Comparison of ENCODE assay signal across 20 cellular contexts in genomic region chr14:91854327-91854934, GRCh38. TPM values are rescaled to one million over a fixed set of nuclear protein-coding genes. Genes with fewer than 3 reads are reported as not detected.
DNase-seq lines count a peak whose midpoint lies in the region; ATAC-seq, FAIRE-seq and TF ChIP-seq lines count a peak whose summit lies in the region.
"Had no signal": no experiment of that assay in that cellular context is flagged by ENCODE, and none has a peak within 500 bp of the region (broad histone marks: within the 10 kb centered on the region; RNA-seq: fewer than 3 reads in every experiment).

No MANE protein-coding gene starts in this region.

- peaks cover 68% of the 10 kb centered on the region for H3K4me1 ChIP-seq in CD4-positive, alpha-beta memory T cell (ENCODE audit: insufficient read depth, low read length)
- H3K4me1 ChIP-seq in adipocyte (ENCODE audit: control insufficient read depth, insufficient read depth, low read length), result peaks cover 38% of the 10 kb centered on the region

- intact Hi-C loops in activated CD8-positive, alpha-beta T cell treated with anti-CD3 and anti-CD28 coated beads for 36 hours (cut with micrococcal nuclease), result no loop called here
- intact Hi-C loops in CD4-positive, alpha-beta memory T cell (cut with micrococcal nuclease), result no loop called here

- no peak overlapping the region for H3K27ac ChIP-seq in CD4-positive, alpha-beta memory T cell (ENCODE audit: low read depth, low read length)

- H3K4me3 Mint-ChIP-seq in activated CD8-positive, alpha-beta T cell treated with anti-CD3 and anti-CD28 coated beads for 36 hours, result no peak overlapping the region
- H3K4me3 Mint-ChIP-seq in activated CD8-positive, alpha-beta T cell treated with anti-CD3 and anti-CD28 coated beads, Interleukin-2, amount 10 ng/mL, durations not matched to agents 7 days and 5 days, result no peak overlapping the region
- H3K4me3 Mint-ChIP-seq in CD4-positive, alpha-beta memory T cell, result peak overlapping the region in 6 of 8 donors; percentile 27 to 77 (median 60)
- H3K4me3 Mint-ChIP-seq in nephron progenitor cell (no peak overlapping the region), type B pancreatic cell (no peak overlapping the region)

- no peaks in the 10 kb centered on the region for H3K9me3 Mint-ChIP-seq in activated CD8-positive, alpha-beta T cell treated with anti-CD3 and anti-CD28 coated beads for 36 hours
- H3K9me3 Mint-ChIP-seq in activated CD8-positive, alpha-beta T cell treated with anti-CD3 and anti-CD28 coated beads, Interleukin-2, amount 10 ng/mL, durations not matched to agents 7 days and 5 days (ENCODE audit: insufficient read depth), result no peaks in the 10 kb centered on the region
- H3K9me3 Mint-ChIP-seq in CD4-positive, alpha-beta memory T cell, result no peaks in the 10 kb centered on the region
- H3K9me3 Mint-ChIP-seq in nephron progenitor cell, result no peaks in the 10 kb centered on the region
- no peaks in the 10 kb centered on the region for H3K9me3 Mint-ChIP-seq in type B pancreatic cell

- POLR2A ChIA-PET in activated CD8-positive, alpha-beta T cell treated with anti-CD3 and anti-CD28 coated beads for 36 hours (lab: Charles Lee), result interaction anchor here (0.7 to 1.0 kb wide), 2 partner anchors 18 to 185 kb away, joined by 3 to 4 read pairs; partner anchors contain the start of gene TRIP11
- POLR2A ChIA-PET in activated CD8-positive, alpha-beta T cell treated with anti-CD3 and anti-CD28 coated beads, Interleukin-2, amount 10 ng/mL, durations not matched to agents 7 days and 5 days (lab: Charles Lee), result interaction anchor here (0.5 to 1.5 kb wide), 2 partner anchors 15 to 438 kb away, joined by 3 to 4 read pairs; no protein-coding TSS in a partner anchor
- POLR2A ChIA-PET in CD4-positive, alpha-beta memory T cell (lab: Charles Lee; ENCODE audit: partially characterized antibody), result interaction anchor here (0.9 to 9.0 kb wide), 7 partner anchors 9 to 57 kb away, joined by 3 to 99 read pairs (median 7); partner anchors contain the start of gene TC2N

- H3K27me3 ChIP-seq in CD4-positive, alpha-beta memory T cell (ENCODE audit: insufficient read depth, low read length), result no peaks in the 10 kb centered on the region
- H3K27me3 ChIP-seq in adipocyte (replicated peaks; ENCODE audit: control insufficient read depth, insufficient read depth, low read length), result no peaks in the 10 kb centered on the region

- H3K9ac ChIP-seq in adipocyte (ENCODE audit: low read length), result peak overlapping the region; percentile 14

- TF ChIP-seq CTCF in activated CD8-positive, alpha-beta T cell treated with anti-CD3 and anti-CD28 coated beads for 36 hours (IDR thresholded peaks at IDR 0.05), result no peak
- no peak for TF ChIP-seq CTCF in nephron progenitor cell (IDR thresholded peaks at IDR 0.05)
- no peak for TF ChIP-seq CTCF in type B pancreatic cell (conservative IDR thresholded peaks at IDR 0.05)

- no peaks in the 10 kb centered on the region for H3K9me3 ChIP-seq in CD4-positive, alpha-beta memory T cell (ENCODE audit: control insufficient read depth in 1 of 2, low read length in 2 of 2)
- H3K9me3 ChIP-seq in adipocyte (ENCODE audit: control insufficient read depth, low read length), result no peaks in the 10 kb centered on the region

- H3K4me3 ChIP-seq in CD4-positive, alpha-beta memory T cell (ENCODE audit: low read length in 2 of 2), result no peak overlapping the region
- no peak overlapping the region for H3K4me3 ChIP-seq in adipocyte (ENCODE audit: low read length)
- H3K4me3 ChIP-seq: lung had no signal

- H3K36me3 ChIP-seq in CD4-positive, alpha-beta memory T cell (ENCODE audit: insufficient read depth, low read length), result peaks cover 44% of the 10 kb centered on the region
- H3K36me3 ChIP-seq in adipocyte (ENCODE audit: control insufficient read depth, insufficient read depth, low read length, severe bottlenecking), result no peaks in the 10 kb centered on the region

- no peak for DNase-seq in activated CD8-positive, alpha-beta T cell treated with anti-CD3 and anti-CD28 coated beads for 36 hours
- DNase-seq in activated CD8-positive, alpha-beta T cell treated with anti-CD3 and anti-CD28 coated beads, Interleukin-2, amount 10 ng/mL, durations not matched to agents 7 days and 5 days, result no peak
- no peak for DNase-seq in CD4-positive, alpha-beta memory T cell
- DNase-seq in adipocyte (ENCODE audit: low read depth) (no peak), nephron progenitor cell (no peak), urothelium cell line (ENCODE audit: low spot score) (no peak), NCI-H82 (lab: John Stamatoyannopoulos, UW) (no peak), type B pancreatic cell (ENCODE audit: extremely low spot score, unreplicated experiment) (no peak)
- DNase-seq: activated CD8-positive, alpha-beta memory T cell treated with anti-CD3 and anti-CD28 coated beads, Interleukin-2, amount 50 U/mL, for 48 hours; activated gamma-delta T cell treated with Interleukin-2 at 50 U/mL for 16 hours; anterior cingulate cortex; foreskin melanocyte; Kasumi-1; NCI-H1694; occipital lobe; stimulated activated CD4-positive, alpha-beta T cell treated with anti-CD3 and anti-CD28 coated beads, Interleukin-12 subunit alpha, Interleukin-12 subunit beta, amount 100 ng/mL, for 4 hours; stimulated activated CD4-positive, alpha-beta T cell treated with anti-CD3 and anti-CD28 coated beads, Interleukin-4, amount 100 ng/mL, for 4 hours had no signal

- CTCF ChIA-PET in activated CD8-positive, alpha-beta T cell treated with anti-CD3 and anti-CD28 coated beads for 36 hours (lab: Charles Lee), result interaction anchor here (0.9 to 2.5 kb wide), 5 partner anchors 9 to 39 kb away, joined by 3 to 9 read pairs (median 4); no protein-coding TSS in a partner anchor
- CTCF ChIA-PET in activated CD8-positive, alpha-beta T cell treated with anti-CD3 and anti-CD28 coated beads, Interleukin-2, amount 10 ng/mL, durations not matched to agents 7 days and 5 days (lab: Charles Lee), result interaction anchor here (1.1 to 1.5 kb wide), 2 partner anchors 9 to 11 kb away, joined by 3 to 5 read pairs; no protein-coding TSS in a partner anchor
- CTCF ChIA-PET in CD4-positive, alpha-beta memory T cell (lab: Charles Lee; ENCODE audit: partially characterized antibody), result interaction anchor here (1.4 to 3.5 kb wide), 3 partner anchors 13 to 57 kb away, joined by 3 to 13 read pairs (median 9); partner anchors contain the start of gene TC2N

- no peak for ATAC-seq in activated CD8-positive, alpha-beta T cell treated with anti-CD3 and anti-CD28 coated beads for 36 hours
- ATAC-seq in activated CD8-positive, alpha-beta T cell treated with anti-CD3 and anti-CD28 coated beads, Interleukin-2, amount 10 ng/mL, durations not matched to agents 7 days and 5 days, result no peak

- peaks cover 62% of the 10 kb centered on the region for H3K4me1 Mint-ChIP-seq in activated CD8-positive, alpha-beta T cell treated with anti-CD3 and anti-CD28 coated beads for 36 hours (ENCODE audit: low read depth)
- peaks cover 45% of the 10 kb centered on the region for H3K4me1 Mint-ChIP-seq in activated CD8-positive, alpha-beta T cell treated with anti-CD3 and anti-CD28 coated beads, Interleukin-2, amount 10 ng/mL, durations not matched to agents 7 days and 5 days (ENCODE audit: low read depth)
- H3K4me1 Mint-ChIP-seq in CD4-positive, alpha-beta memory T cell, result peaks cover 61 to 90% (median 80%) of the 10 kb centered on the region in 4 donors
- H3K4me1 Mint-ChIP-seq in nephron progenitor cell (peaks cover 14% of the 10 kb centered on the region), type B pancreatic cell (ENCODE audit: unreplicated experiment) (peaks cover 7% of the 10 kb centered on the region)

- no peaks in the 10 kb centered on the region for H3K27me3 Mint-ChIP-seq in activated CD8-positive, alpha-beta T cell treated with anti-CD3 and anti-CD28 coated beads for 36 hours
- H3K27me3 Mint-ChIP-seq in activated CD8-positive, alpha-beta T cell treated with anti-CD3 and anti-CD28 coated beads, Interleukin-2, amount 10 ng/mL, durations not matched to agents 7 days and 5 days (ENCODE audit: low read depth), result no peaks in the 10 kb centered on the region
- no peaks in the 10 kb centered on the region for H3K27me3 Mint-ChIP-seq in CD4-positive, alpha-beta memory T cell
- H3K27me3 Mint-ChIP-seq in nephron progenitor cell (ENCODE audit: low read depth, poor library complexity) (peaks cover 12% of the 10 kb centered on the region), type B pancreatic cell (peaks cover 9% of the 10 kb centered on the region)

- H3K36me3 Mint-ChIP-seq in activated CD8-positive, alpha-beta T cell treated with anti-CD3 and anti-CD28 coated beads for 36 hours (ENCODE audit: low read depth), result peaks cover 3% of the 10 kb centered on the region
- H3K36me3 Mint-ChIP-seq in activated CD8-positive, alpha-beta T cell treated with anti-CD3 and anti-CD28 coated beads, Interleukin-2, amount 10 ng/mL, durations not matched to agents 7 days and 5 days (ENCODE audit: low read depth), result peaks cover 66% of the 10 kb centered on the region
- H3K36me3 Mint-ChIP-seq in CD4-positive, alpha-beta memory T cell, result peaks cover 63 to 71% of the 10 kb centered on the region in 2 donors
- H3K36me3 Mint-ChIP-seq in nephron progenitor cell (ENCODE audit: low read depth), result no peaks in the 10 kb centered on the region
- H3K36me3 Mint-ChIP-seq in type B pancreatic cell, result no peaks in the 10 kb centered on the region

- H3K27ac Mint-ChIP-seq in activated CD8-positive, alpha-beta T cell treated with anti-CD3 and anti-CD28 coated beads for 36 hours, result peak overlapping the region; percentile 21
- no peak overlapping the region for H3K27ac Mint-ChIP-seq in activated CD8-positive, alpha-beta T cell treated with anti-CD3 and anti-CD28 coated beads, Interleukin-2, amount 10 ng/mL, durations not matched to agents 7 days and 5 days
- peak overlapping the region; percentile 65 to 91 (median 86) for H3K27ac Mint-ChIP-seq in CD4-positive, alpha-beta memory T cell
- H3K27ac Mint-ChIP-seq in nephron progenitor cell (peak overlapping the region; percentile 86), type B pancreatic cell (no peak overlapping the region)

- FAIRE-seq in urothelium cell line (lab: Jason Lieb, UNC), result no peak
- FAIRE-seq: islet of Langerhans, TTC549 had no signal

RNA-seq across cellular contexts. Expression of gene TC2N, which starts 12.9 kb away (rescaled TPM):
- 10 to 100 TPM; 28.5 to 32.5 TPM for total RNA-seq in activated CD8-positive, alpha-beta T cell treated with anti-CD3 and anti-CD28 coated beads for 36 hours
- total RNA-seq in activated CD8-positive, alpha-beta T cell treated with anti-CD3 and anti-CD28 coated beads, Interleukin-2, amount 10 ng/mL, durations not matched to agents 7 days and 5 days, result 100 to 1,000 TPM; 119 to 120 TPM
- 100 to 1,000 TPM; 320 to 325 TPM for total RNA-seq in CD4-positive, alpha-beta memory T cell
- polyA plus RNA-seq in CD4-positive, alpha-beta memory T cell, result 100 to 1,000 TPM; 234 to 261 TPM
- total RNA-seq in type B pancreatic cell (ENCODE audit: low replicate concordance), result 19.4 and 42.2 TPM in 2 replicates

Comparison
In these comparisons a context has a peak if more than half of its experiments do, and no peak if none do; other contexts are left out.
1. H3K27ac Mint-ChIP-seq: peak in activated CD8-positive, alpha-beta T cell treated with anti-CD3 and anti-CD28 coated beads for 36 hours (single experiment), CD4-positive, alpha-beta memory T cell (7 of 7) and nephron progenitor cell (single experiment); none in activated CD8-positive, alpha-beta T cell treated with anti-CD3 and anti-CD28 coated beads, Interleukin-2, amount 10 ng/mL, durations not matched to agents 7 days and 5 days (single experiment) and type B pancreatic cell (single experiment).
2. H3K4me3 Mint-ChIP-seq: peak in CD4-positive, alpha-beta memory T cell (6 of 8); none in activated CD8-positive, alpha-beta T cell treated with anti-CD3 and anti-CD28 coated beads for 36 hours (single experiment), activated CD8-positive, alpha-beta T cell treated with anti-CD3 and anti-CD28 coated beads, Interleukin-2, amount 10 ng/mL, durations not matched to agents 7 days and 5 days (single experiment), nephron progenitor cell (single experiment) and type B pancreatic cell (single experiment).